Comparison of ENCODE assay signal across 1 cellular context in genomic region chr6:24702720-24703282, GRCh38.
TF ChIP-seq lines count a peak whose summit lies in the region.

No MANE protein-coding gene starts in this region.

TF ChIP-seq in HepG2, 621 proteins besides CTCF, POLR2A, EP300 and RAD21:
- TF ChIP-seq POLR2G (IDR thresholded peaks at IDR 0.05; ENCODE audit: low read depth, low read length), result peak; percentile 45; the same call in 1 of the 2 replicates
- TF ChIP-seq TFAP4 (IDR thresholded peaks at IDR 0.05; ENCODE audit: borderline replicate concordance, low read depth), result 0 out of 2 replicates have a peak, but pooled peaks have one; percentile 34
- TF ChIP-seq TMF1 (CRISPR knock-in tag; IDR thresholded peaks at IDR 0.05; ENCODE audit: low read depth), result no peak
- peak; percentile 47 for TF ChIP-seq RBM22 (optimal IDR thresholded peaks at IDR 0.05; ENCODE audit: low read length)
- TF ChIP-seq POLR2AphosphoS5 (IDR thresholded peaks at IDR 0.05; ENCODE audit: low read depth, low read length), result peak; percentile 7
- TF ChIP-seq NFIC (IDR thresholded peaks at IDR 0.05; ENCODE audit: low read length), result no peak
